In genomic region chr10:124389613-124390361, GRCh38 we compare ENCODE assay signal across 8 cellular contexts. TPM values are rescaled to one million over a fixed set of nuclear protein-coding genes. Genes with fewer than 3 reads are reported as not detected.
DNase-seq lines count a peak whose midpoint lies in the region; ATAC-seq, FAIRE-seq and TF ChIP-seq lines count a peak whose summit lies in the region.

No MANE protein-coding gene starts in this region.

- H3K4me1 ChIP-seq in CD8-positive, alpha-beta memory T cell (ENCODE audit: insufficient read depth, low read length) = peaks cover 10% of the 10 kb centered on the region
- no peaks in the 10 kb centered on the region for H3K4me1 ChIP-seq in endothelial cell of umbilical vein (ENCODE audit: control insufficient read depth, extremely low read depth, insufficient read depth, low read length)
- H3K4me1 ChIP-seq in gastroesophageal sphincter = peaks cover 0 to 15% (median 7%) of the 10 kb centered on the region in 3 donors

- peaks cover 0 to 4% (median 2%) of the 10 kb centered on the region in 3 donors for H3K4me1 Mint-ChIP-seq in CD8-positive, alpha-beta memory T cell

- intact Hi-C loops in endothelial cell of umbilical vein (cut with micrococcal nuclease) = loop anchor here (1.0 to 5.0 kb wide), 7 partner anchors 127 to 807 kb away; no protein-coding TSS in a partner anchor
- intact Hi-C loops in posterior vena cava (cut with DNase I) = loop anchor here (1.0 to 10.0 kb wide), 5 partner anchors 295 to 815 kb away; partner anchors contain the start of gene CHST15 (in 1 of the 2)

- no peaks in the 10 kb centered on the region for H3K9me1 ChIP-seq in endothelial cell of umbilical vein (replicated peaks; ENCODE audit: control insufficient read depth, extremely low read depth, insufficient read depth, low read length)

- peak overlapping the region; percentile 82 for H2AFZ ChIP-seq in endothelial cell of umbilical vein (ENCODE audit: low read depth, low read length)

- TF ChIP-seq CTCF in LNCaP clone FGC (IDR thresholded peaks at IDR 0.05; ENCODE audit: control insufficient read depth, extremely low read depth, insufficient read depth) (no peak), endothelial cell of umbilical vein (IDR thresholded peaks at IDR 0.05; ENCODE audit: extremely low read depth in 1 of 2, insufficient read depth in 1 of 2, low read depth in 1 of 2, low read length in 2 of 2) (no peak), gastroesophageal sphincter (IDR thresholded peaks at IDR 0.05) (no peak)

- H3K36me3 ChIP-seq in CD8-positive, alpha-beta memory T cell (ENCODE audit: insufficient read depth, low read length) = no peaks in the 10 kb centered on the region
- no peaks in the 10 kb centered on the region for H3K36me3 ChIP-seq in endothelial cell of umbilical vein (ENCODE audit: control insufficient read depth in 2 of 2, extremely low read depth in 1 of 2, insufficient read depth in 2 of 2, low read length in 2 of 2)
- no peaks in the 10 kb centered on the region for H3K36me3 ChIP-seq in gastroesophageal sphincter

- peak overlapping the region in 3 of 8 donors; percentile 60 to 74 (median 69) for H3K27ac Mint-ChIP-seq in CD8-positive, alpha-beta memory T cell

- no TSS peak for BruUV-seq in endothelial cell of umbilical vein (replicated peaks; lab: Mats Ljungman, UMichigan)

- TF ChIP-seq POLR2A in endothelial cell of umbilical vein (IDR thresholded peaks at IDR 0.05; ENCODE audit: low read depth, low read length) (no peak), gastroesophageal sphincter (IDR thresholded peaks at IDR 0.05) (no peak)

- peak overlapping the region in 6 of 7 donors; percentile 42 to 74 (median 66) for H3K4me3 Mint-ChIP-seq in CD8-positive, alpha-beta memory T cell

- dilution Hi-C loops in endothelial cell of umbilical vein (cut with MboI; ENCODE audit: extremely low pct_ligation_motif_present, low sequenced_read_pairs) = no loop called here

- no peaks in the 10 kb centered on the region for H3K9me3 Mint-ChIP-seq in CD8-positive, alpha-beta memory T cell

- ATAC-seq in GM18909 (IDR thresholded peaks at IDR 0.05; ENCODE audit: poor library complexity, unreplicated experiment) (no peak), gastroesophageal sphincter (no peak), GM21723 (IDR thresholded peaks at IDR 0.05; ENCODE audit: unreplicated experiment) (no peak)

- H3K4me2 ChIP-seq in endothelial cell of umbilical vein (ENCODE audit: insufficient read depth, low read length) = no peak overlapping the region

- H4K20me1 ChIP-seq in endothelial cell of umbilical vein (replicated peaks; ENCODE audit: control insufficient read depth, extremely low read depth, insufficient read depth, low read length) = no peaks in the 10 kb centered on the region

- no peak overlapping the region for H3K9ac ChIP-seq in endothelial cell of umbilical vein (replicated peaks; ENCODE audit: extremely low read depth, insufficient read depth, low read length)

- H3K79me2 ChIP-seq in endothelial cell of umbilical vein (ENCODE audit: control insufficient read depth, insufficient read depth, low read length) = no peaks in the 10 kb centered on the region

- WGBS in gastroesophageal sphincter (ENCODE audit: low coverage in 1 of 2), 2 donors = 70 to 79% methylated on average over 5 to 7 of the region's 26 CpGs

- H3K27me3 ChIP-seq in CD8-positive, alpha-beta memory T cell (ENCODE audit: insufficient read depth, low read length, poor library complexity, severe bottlenecking) = no peaks in the 10 kb centered on the region
- H3K27me3 ChIP-seq in endothelial cell of umbilical vein (ENCODE audit: control insufficient read depth in 2 of 2, insufficient read depth in 2 of 2, low read length in 2 of 2) (no peaks in the 10 kb centered on the region), gastroesophageal sphincter (no peaks in the 10 kb centered on the region)

- H3K36me3 Mint-ChIP-seq in CD8-positive, alpha-beta memory T cell = no peaks in the 10 kb centered on the region

- DNase-seq in CD8-positive, alpha-beta memory T cell = no peak
- DNase-seq in LNCaP clone FGC (ENCODE audit: low read depth) (no peak), endothelial cell of umbilical vein (ENCODE audit: low read depth, low spot score) (no peak), posterior vena cava (ENCODE audit: low spot score) (peak; percentile 75), HT-29 (ENCODE audit: low spot score) (no peak)

- peaks cover 2 to 5% of the 10 kb centered on the region in 2 donors for H3K27me3 Mint-ChIP-seq in CD8-positive, alpha-beta memory T cell

- H3K4me3 ChIP-seq in CD8-positive, alpha-beta memory T cell (ENCODE audit: low read length) = no peak overlapping the region
- H3K4me3 ChIP-seq in LNCaP clone FGC (ENCODE audit: low read depth, low read length) (peak overlapping the region; percentile 30), endothelial cell of umbilical vein (replicated peaks in 1 of 3; ENCODE audit: insufficient read depth in 1 of 3, low read depth in 1 of 3, low read length in 3 of 3) (no peak overlapping the region), gastroesophageal sphincter (peak overlapping the region in 1 of 2 donors; percentile 53)

- H3K9me3 ChIP-seq in CD8-positive, alpha-beta memory T cell (ENCODE audit: low read length) = no peaks in the 10 kb centered on the region
- H3K9me3 ChIP-seq in endothelial cell of umbilical vein (replicated peaks; ENCODE audit: control insufficient read depth, insufficient read depth, low read length) (no peaks in the 10 kb centered on the region), gastroesophageal sphincter (no peaks in the 10 kb centered on the region)

- no peak for TF ChIP-seq EP300 in gastroesophageal sphincter (IDR thresholded peaks at IDR 0.05)

- no peak for FAIRE-seq in endothelial cell of umbilical vein (lab: Jason Lieb, UNC)

- POLR2A ChIA-PET in CD8-positive, alpha-beta memory T cell (lab: Charles Lee) = interaction anchor here (0.9 kb wide), 1 partner anchor 413 kb away, joined by 3 read pairs; no protein-coding TSS in a partner anchor
- POLR2A ChIA-PET in endothelial cell of umbilical vein (lab: Charles Lee) = interaction anchor here (0.9 kb wide), 1 partner anchor 395 kb away, joined by 3 read pairs; no protein-coding TSS in a partner anchor

- CTCF ChIA-PET in CD8-positive, alpha-beta memory T cell (lab: Charles Lee) = interaction anchor here (0.8 to 4.9 kb wide), 28 partner anchors 9 to 1349 kb away, joined by 3 to 92 read pairs (median 4); partner anchors contain the start of genes ABRAXAS2 and OAT
- CTCF ChIA-PET in endothelial cell of umbilical vein (lab: Charles Lee) = interaction anchor here (0.8 to 17.2 kb wide), 26 partner anchors 10 to 420 kb away, joined by 3 to 691 read pairs (median 8); partner anchors contain the start of gene CHST15

- H3K27ac ChIP-seq in CD8-positive, alpha-beta memory T cell (ENCODE audit: low read depth, low read length) = no peak overlapping the region
- H3K27ac ChIP-seq in endothelial cell of umbilical vein (ENCODE audit: insufficient read depth, low read depth, low read length) = no peak overlapping the region
- peak overlapping the region in 2 of 4 donors; percentile 69 to 71 for H3K27ac ChIP-seq in gastroesophageal sphincter

TF ChIP-seq in endothelial cell of umbilical vein, 7 proteins besides CTCF, POLR2A, EP300 and RAD21:
- TF ChIP-seq MYC (IDR thresholded peaks at IDR 0.05; ENCODE audit: low read depth, low read length) = no peak
- no peak for TF ChIP-seq POLR2AphosphoS5 (IDR thresholded peaks at IDR 0.05; ENCODE audit: insufficient read depth, low read depth, low read length)
- TF ChIP-seq GATA2 (IDR thresholded peaks at IDR 0.05; ENCODE audit: insufficient read depth, insufficient read length, low read depth, low read length) = no peak
- no peak for TF ChIP-seq EZH2 (IDR thresholded peaks at IDR 0.05; ENCODE audit: borderline replicate concordance, low read depth, low read length, severe bottlenecking)
- no peak for TF ChIP-seq JUN (IDR thresholded peaks at IDR 0.05; ENCODE audit: borderline replicate concordance, insufficient read depth, insufficient read length, low read depth)
- no peak for TF ChIP-seq MAX (IDR thresholded peaks at IDR 0.05; ENCODE audit: insufficient read depth, insufficient read length)
- no peak for TF ChIP-seq FOS (IDR thresholded peaks at IDR 0.05; ENCODE audit: borderline replicate concordance, insufficient read depth, low read length)

RNA-seq across cellular contexts. Expression of gene OAT, which starts 28.9 kb away (rescaled TPM):
- total RNA-seq in CD8-positive, alpha-beta memory T cell = 10 to 100 TPM; 44.1 to 46.8 TPM
- polyA plus RNA-seq in CD8-positive, alpha-beta memory T cell = 69.5 TPM
- total RNA-seq in endothelial cell of umbilical vein (90.1 and 90.8 TPM in 2 replicates), posterior vena cava (100 to 1,000 TPM in 1 of 2 donors, 10 to 100 TPM in 1; 89.5 to 113 TPM), gastroesophageal sphincter (100 to 1,000 TPM; 139 to 205 (median 168) TPM)
- polyA plus RNA-seq in endothelial cell of umbilical vein = 56.5 and 69.9 TPM in 2 replicates
- 76.8 and 77.8 TPM in 2 replicates for polyA plus RNA-seq in endothelial cell of umbilical vein (2011; cell fraction: cytosol; rRNA removed)
- 47.5 and 64.4 TPM in 2 replicates for polyA plus RNA-seq in endothelial cell of umbilical vein (2011; cell fraction: nucleus; rRNA removed)
- polyA plus RNA-seq in endothelial cell of umbilical vein (2012) = 122 and 125 TPM in 2 replicates
- 90.8 and 95.9 TPM in 2 replicates for polyA minus RNA-seq in endothelial cell of umbilical vein
- polyA minus RNA-seq in endothelial cell of umbilical vein (2011; cell fraction: cytosol; rRNA and poly(A)+ RNA removed) = 13.0 TPM
- polyA minus RNA-seq in endothelial cell of umbilical vein (2011; cell fraction: nucleus; rRNA and poly(A)+ RNA removed) = 28.3 and 31.5 TPM in 2 replicates
- total RNA-seq in HT-29 (2014; rRNA removed; shearing (Covaris generic)) = 26.5 and 28.9 TPM in 2 replicates
